ENCODE assay signal across 1 cellular context in genomic region chr10:31927597-31928530, GRCh38.
A peak's percentile ranks its signal among the peaks of the same experiment; 100 is the strongest.
TF ChIP-seq lines count a peak whose summit lies in the region.

No MANE protein-coding gene starts in this region.

TF ChIP-seq in K562, 482 proteins besides CTCF, POLR2A, EP300 and RAD21 (continued from another document and continues in another):
- TF ChIP-seq MBD1 (CRISPR knock-in tag; IDR thresholded peaks at IDR 0.05) (no peak), CBX2 (IDR thresholded peaks at IDR 0.05; ENCODE audit: insufficient read depth, low read length, poor library complexity, severe bottlenecking) (no peak), GATA2 (CRISPR knock-in tag; IDR thresholded peaks at IDR 0.05) (peak; percentile 80), DEAF1 (CRISPR knock-in tag; IDR thresholded peaks at IDR 0.05) (no peak), EGR1 (conservative IDR thresholded peaks at IDR 0.05) (no peak; the same call in 1 of the 2 replicates), SRSF3 (IDR thresholded peaks at IDR 0.05; ENCODE audit: insufficient read depth, low read length) (no peak), NCOA2 (IDR thresholded peaks at IDR 0.05; ENCODE audit: partially characterized antibody in 2 of 2) (no peak), DPF2 (IDR thresholded peaks at IDR 0.05) (0 out of 2 replicates have a peak, but pooled peaks have one; percentile 17), KLF13 (tag; IDR thresholded peaks at IDR 0.05; ENCODE audit: borderline replicate concordance, low read depth) (0 out of 2 replicates have a peak, but pooled peaks have one; percentile 19), HCFC1 (IDR thresholded peaks at IDR 0.05; ENCODE audit: low read depth, low read length) (no peak), FOXJ3 (CRISPR knock-in tag; IDR thresholded peaks at IDR 0.05) (no peak), NFRKB (IDR thresholded peaks at IDR 0.05; ENCODE audit: low read depth) (no peak), NUFIP1 (IDR thresholded peaks at IDR 0.05; ENCODE audit: partially characterized antibody) (no peak), HBP1 (CRISPR knock-in tag; IDR thresholded peaks at IDR 0.05) (no peak), ETV1 (tag; conservative IDR thresholded peaks at IDR 0.05; ENCODE audit: low read depth) (no peak), ZNF407 (IDR thresholded peaks at IDR 0.05; ENCODE audit: low read depth) (no peak), FOXP4 (CRISPR knock-in tag; IDR thresholded peaks at IDR 0.05; ENCODE audit: borderline replicate concordance) (no peak), HIVEP1 (CRISPR knock-in tag; IDR thresholded peaks at IDR 0.05) (no peak), NEUROD1 (IDR thresholded peaks at IDR 0.05; ENCODE audit: borderline replicate concordance, low read depth, low read length, partially characterized antibody) (no peak), NFIC (IDR thresholded peaks at IDR 0.05) (peak; percentile 29; the same call in 1 of the 2 replicates), XRCC5 (IDR thresholded peaks at IDR 0.05; ENCODE audit: low read depth, low read length) (no peak), JUN (IDR thresholded peaks at IDR 0.05; ENCODE audit: borderline replicate concordance, low read depth, low read length) (no peak), JUN (CRISPR knock-in tag; IDR thresholded peaks at IDR 0.05; ENCODE audit: borderline replicate concordance) (no peak), GTF2B (IDR thresholded peaks at IDR 0.05; ENCODE audit: extremely low read depth, insufficient read length) (no peak), KHSRP (IDR thresholded peaks at IDR 0.05) (no peak), NFE2 (IDR thresholded peaks at IDR 0.05; ENCODE audit: low read depth) (no peak), ZNF511 (CRISPR knock-in tag; IDR thresholded peaks at IDR 0.05) (no peak), BCOR (IDR thresholded peaks at IDR 0.05) (peak; percentile 40; the same call in 1 of the 2 replicates), CAMTA2 (CRISPR knock-in tag; conservative IDR thresholded peaks at IDR 0.05) (no peak), RAD51 (IDR thresholded peaks at IDR 0.05; ENCODE audit: borderline replicate concordance, low read depth) (no peak), POLR2AphosphoS2 (IDR thresholded peaks at IDR 0.05; ENCODE audit: low read length) (no peak), MBD2 (IDR thresholded peaks at IDR 0.05; ENCODE audit: borderline replicate concordance, low read depth) (no peak), TRIM25 (IDR thresholded peaks at IDR 0.05; ENCODE audit: borderline replicate concordance) (no peak), ZNF57 (CRISPR knock-in tag; IDR thresholded peaks at IDR 0.05) (no peak), COPS2 (conservative IDR thresholded peaks at IDR 0.05) (no peak), ZNF408 (CRISPR knock-in tag; IDR thresholded peaks at IDR 0.05; ENCODE audit: low read depth) (no peak), PML (IDR thresholded peaks at IDR 0.05; ENCODE audit: low read length) (peak; percentile 22; the same call in 1 of the 2 replicates), TOE1 (IDR thresholded peaks at IDR 0.05; ENCODE audit: borderline replicate concordance) (no peak), TOE1 (CRISPR knock-in tag; IDR thresholded peaks at IDR 0.05; ENCODE audit: borderline replicate concordance, low read depth) (no peak), TGIF2 (CRISPR knock-in tag; IDR thresholded peaks at IDR 0.05) (no peak), TSC22D4 (tag; IDR thresholded peaks at IDR 0.05) (no peak), SMAD3 (CRISPR knock-in tag; conservative IDR thresholded peaks at IDR 0.05) (no peak), ZNF165 (CRISPR knock-in tag; IDR thresholded peaks at IDR 0.05; ENCODE audit: borderline replicate concordance) (no peak), HEY1 (CRISPR knock-in tag; IDR thresholded peaks at IDR 0.05; ENCODE audit: borderline replicate concordance) (no peak), FOXO4 (CRISPR knock-in tag; IDR thresholded peaks at IDR 0.05) (no peak), RBM14 (IDR thresholded peaks at IDR 0.05; ENCODE audit: borderline replicate concordance, insufficient read depth, low read depth, low read length) (no peak), MAFF (IDR thresholded peaks at IDR 0.05; ENCODE audit: low read length) (no peak)
